22 cellular contexts compared by ENCODE assay signal in genomic region chr10:33571616-33572015, GRCh38.
DNase-seq lines count a peak whose midpoint lies in the region; ATAC-seq, FAIRE-seq and TF ChIP-seq lines count a peak whose summit lies in the region.
"Had no signal": no experiment of that assay in that cellular context is flagged by ENCODE, and none has a peak within 500 bp of the region (broad histone marks: within the 10 kb centered on the region; RNA-seq: fewer than 3 reads in every experiment).

No MANE protein-coding gene starts in this region.

- DNase-seq in A172 (ENCODE audit: low spot score) (peak; percentile 57), HT1080 (ENCODE audit: low read depth) (peak; percentile 13), astrocyte (ENCODE audit: low read depth) (peak; percentile 53), hepatocyte (ENCODE audit: low spot score) (peak; percentile 25), amygdala (lab: John Stamatoyannopoulos, UW) (no peak)
- DNase-seq in stimulated activated CD4-positive, alpha-beta T cell treated with anti-CD3 and anti-CD28 coated beads, Interleukin-4, amount 100 ng/mL, for 4 hours = no peak
- DNase-seq: activated gamma-delta T cell treated with Interleukin-2 at 50 U/mL for 16 hours; adrenal gland; caudate nucleus; NCI-H1694; psoas muscle; SIG-M5; small intestine; stimulated activated CD4-positive, alpha-beta T cell treated with anti-CD3 and anti-CD28 coated beads, Interleukin-2, amount 100 ng/mL, for 48 hours; stomach; upper lobe of right lung; WERI-Rb-1 had no signal

- WGBS in hepatocyte (ENCODE audit: low lambda C conversion rate, missing lambda C conversion rate) = 86% methylated on average over 1 of the region's 1 CpG

- peaks cover 13% of the 10 kb centered on the region for H3K4me1 Mint-ChIP-seq in astrocyte (ENCODE audit: low read depth, unreplicated experiment)

- H3K4me2 ChIP-seq in astrocyte (ENCODE audit: low read length) = no peak overlapping the region
- H3K4me2 ChIP-seq in hepatocyte = no peak overlapping the region
- H3K4me2 ChIP-seq: neural progenitor cell had no signal

- no peaks in the 10 kb centered on the region for H3K36me3 ChIP-seq in astrocyte (ENCODE audit: insufficient read depth, low read length)
- H3K36me3 ChIP-seq in hepatocyte (replicated peaks; ENCODE audit: insufficient read depth, low read depth) = no peaks in the 10 kb centered on the region
- H3K36me3 ChIP-seq: adrenal gland, neural progenitor cell, stomach, upper lobe of right lung, WERI-Rb-1 had no signal

- no peaks in the 10 kb centered on the region for H3K9me3 ChIP-seq in astrocyte (ENCODE audit: insufficient read depth, low read depth, low read length)
- H3K9me3 ChIP-seq in hepatocyte (ENCODE audit: low read depth) = no peaks in the 10 kb centered on the region
- H3K9me3 ChIP-seq: adrenal gland, psoas muscle, stomach, upper lobe of right lung had no signal

- H3K4me3 Mint-ChIP-seq in astrocyte (ENCODE audit: unreplicated experiment) = no peak overlapping the region
- H3K4me3 Mint-ChIP-seq: neural progenitor cell; T-helper 1 cell treated with Interleukin-12 subunit alpha and Interleukin-12 subunit beta and Interleukin-4 antibody, amounts not matched to agents 30 μg/mL and 1 μg/mL, for 36 hours had no signal

- H3K4me3 ChIP-seq in astrocyte (ENCODE audit: insufficient read depth, low read depth, low read length) = no peak overlapping the region
- H3K4me3 ChIP-seq in hepatocyte = no peak overlapping the region
- H3K4me3 ChIP-seq: adrenal gland, neural progenitor cell, psoas muscle, stomach, upper lobe of right lung had no signal

- H3K79me2 ChIP-seq in astrocyte (ENCODE audit: insufficient read depth, low read length) (no peaks in the 10 kb centered on the region), hepatocyte (no peaks in the 10 kb centered on the region)

- H3K27me3 ChIP-seq in astrocyte (ENCODE audit: insufficient read depth, low read length) (no peaks in the 10 kb centered on the region), hepatocyte (no peaks in the 10 kb centered on the region)
- H3K27me3 ChIP-seq: adrenal gland, neural progenitor cell, stomach, upper lobe of right lung had no signal

- no peaks in the 10 kb centered on the region for H4K20me1 ChIP-seq in astrocyte (ENCODE audit: insufficient read depth, low read length)
- H4K20me1 ChIP-seq in hepatocyte (ENCODE audit: insufficient read depth, poor library complexity, severe bottlenecking) = no peaks in the 10 kb centered on the region

- H3K9ac ChIP-seq in astrocyte (ENCODE audit: low read length) = no peak overlapping the region
- H3K9ac ChIP-seq: neural progenitor cell had no signal

- no peak overlapping the region for H3K27ac Mint-ChIP-seq in astrocyte (ENCODE audit: unreplicated experiment)
- H3K27ac Mint-ChIP-seq: neural progenitor cell; T-helper 1 cell treated with Interleukin-12 subunit alpha and Interleukin-12 subunit beta and Interleukin-4 antibody, amounts not matched to agents 30 μg/mL and 1 μg/mL, for 36 hours had no signal

- H3K27ac ChIP-seq in astrocyte (ENCODE audit: low read depth, low read length) (no peak overlapping the region), hepatocyte (no peak overlapping the region)
- H3K27ac ChIP-seq: adrenal gland, neural progenitor cell, psoas muscle, stomach, upper lobe of right lung, WERI-Rb-1 had no signal

- H3K4me1 ChIP-seq in astrocyte (ENCODE audit: insufficient read depth, low read length) (no peaks in the 10 kb centered on the region), hepatocyte (ENCODE audit: insufficient read depth) (no peaks in the 10 kb centered on the region)
- H3K4me1 ChIP-seq: adrenal gland, psoas muscle, stomach, upper lobe of right lung had no signal

- ATAC-seq in GM18870 (IDR thresholded peaks at IDR 0.05; ENCODE audit: unreplicated experiment) (no peak), HG02885 (IDR thresholded peaks at IDR 0.05; ENCODE audit: poor library complexity, unreplicated experiment) (no peak)
- ATAC-seq: psoas muscle, upper lobe of right lung had no signal

- no peak overlapping the region for H2AFZ ChIP-seq in astrocyte (ENCODE audit: low read depth, low read length)
- no peak overlapping the region for H2AFZ ChIP-seq in hepatocyte
- H2AFZ ChIP-seq: neural progenitor cell had no signal

- peak; percentile 59 for FAIRE-seq in astrocyte (lab: Jason Lieb, UNC)
- FAIRE-seq: A204.1, small intestine had no signal

- TF ChIP-seq CTCF in astrocyte (IDR thresholded peaks at IDR 0.05; ENCODE audit: insufficient read depth, low read depth, low read length) (no peak), hepatocyte (IDR thresholded peaks at IDR 0.05; ENCODE audit: poor library complexity) (no peak)

- peaks cover 5% of the 10 kb centered on the region for H3K27me3 Mint-ChIP-seq in astrocyte (ENCODE audit: low read depth, unreplicated experiment)

- no peaks in the 10 kb centered on the region for H3K9me3 Mint-ChIP-seq in astrocyte (ENCODE audit: unreplicated experiment)
- H3K9me3 Mint-ChIP-seq: T-helper 1 cell treated with Interleukin-12 subunit alpha and Interleukin-12 subunit beta and Interleukin-4 antibody, amounts not matched to agents 30 μg/mL and 1 μg/mL, for 36 hours had no signal

- H3K36me3 Mint-ChIP-seq in astrocyte (ENCODE audit: low read depth, unreplicated experiment) = no peaks in the 10 kb centered on the region
- H3K36me3 Mint-ChIP-seq: neural progenitor cell had no signal

- H3K9me2 ChIP-seq in hepatocyte (replicated peaks; ENCODE audit: insufficient read depth) = no peaks in the 10 kb centered on the region

Comparison
In these comparisons a context has a peak if more than half of its experiments do, and no peak if none do; other contexts are left out.
1. DNase-seq: peak in A172 (single experiment), HT1080 (single experiment), astrocyte (single experiment) and hepatocyte (single experiment); none in amygdala (0 of 56) and stimulated activated CD4-positive, alpha-beta T cell treated with anti-CD3 and anti-CD28 coated beads, Interleukin-4, amount 100 ng/mL, for 4 hours (0 of 2).